ENCODE assay signal across 16 cellular contexts in the genomic region with DNA sequence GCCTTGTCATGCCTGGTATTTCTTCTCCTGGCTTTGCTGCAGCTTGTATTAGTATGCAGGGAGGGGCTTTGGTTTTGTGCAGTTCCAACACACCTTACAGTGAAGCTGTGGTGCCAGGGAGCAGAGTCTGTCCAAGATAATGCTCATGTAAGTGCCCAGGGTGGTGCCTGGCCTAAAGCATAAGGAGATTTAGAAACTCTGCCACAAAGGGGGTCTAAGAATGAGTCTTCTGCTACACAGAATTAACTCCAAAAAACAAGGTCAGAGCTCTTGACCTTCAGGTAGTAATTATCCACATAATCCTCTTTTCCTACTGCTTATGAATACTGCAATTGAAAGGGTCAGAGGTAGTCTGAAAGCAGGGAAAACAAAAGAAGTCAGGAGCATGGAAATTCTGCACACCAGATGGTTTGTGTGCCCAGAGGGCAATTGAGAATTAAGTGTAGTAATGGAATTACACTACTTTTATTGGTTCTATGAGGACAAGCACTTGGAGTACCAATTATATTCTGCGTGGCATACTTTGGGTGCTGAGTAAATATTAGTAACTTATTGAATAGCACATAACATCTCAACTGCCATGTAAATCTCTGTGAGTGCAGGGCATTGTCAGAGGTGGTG.
DNase-seq lines count a peak whose midpoint lies in the region; ATAC-seq and TF ChIP-seq lines count a peak whose summit lies in the region.
"Had no signal": no experiment of that assay in that cellular context is flagged by ENCODE, and none has a peak within 500 bp of the region (broad histone marks: within the 10 kb centered on the region; RNA-seq: fewer than 3 reads in every experiment).

No MANE protein-coding gene starts in this region.

- H3K9me3 Mint-ChIP-seq in mesothelial cell of epicardium = peaks cover 5% of the 10 kb centered on the region
- H3K9me3 Mint-ChIP-seq in stimulated activated effector memory CD8-positive, alpha-beta T cell treated with anti-CD3 and anti-CD28 coated beads, Interleukin-12 subunit alpha, Interleukin-12 subunit beta, amount 100 ng/mL, for 72 hours = no peaks in the 10 kb centered on the region

- no peaks in the 10 kb centered on the region for H3K4me1 ChIP-seq in effector memory CD4-positive, alpha-beta T cell (ENCODE audit: control insufficient read depth, insufficient read depth, low read length, poor library complexity, severe bottlenecking)

- peak; percentile 78 for DNase-seq in DMS79 treated with DMSO at 0.1 percent for 48 hours (lab: John Stamatoyannopoulos, UW)
- DNase-seq in NCI-H1105 treated with DMSO at 0.1 percent for 48 hours (lab: John Stamatoyannopoulos, UW) = peak; percentile 83
- DNase-seq in NCI-H82 treated with DMSO at 0.1 percent for 48 hours (lab: John Stamatoyannopoulos, UW; ENCODE audit: unreplicated experiment) = peak; percentile 97
- no peak for DNase-seq in mesothelial cell of epicardium (ENCODE audit: low spot score in 2 of 2, unreplicated experiment in 2 of 2)
- no peak for DNase-seq in effector memory CD4-positive, alpha-beta T cell
- DNase-seq in stimulated activated effector memory CD8-positive, alpha-beta T cell treated with anti-CD3 and anti-CD28 coated beads, Interleukin-12 subunit alpha, Interleukin-12 subunit beta, amount 100 ng/mL, for 72 hours (ENCODE audit: low spot score in 2 of 2) = no peak
- DNase-seq: amniotic stem cell; COR-L47; effector CD8-positive, alpha-beta T cell; hypothalamus; midbrain; tibial artery had no signal

- no peaks in the 10 kb centered on the region for H3K27me3 Mint-ChIP-seq in mesothelial cell of epicardium (ENCODE audit: low read depth)
- H3K27me3 Mint-ChIP-seq: IgD-negative memory B cell had no signal

- H3K4me1 Mint-ChIP-seq in mesothelial cell of epicardium = peaks cover 68% of the 10 kb centered on the region
- H3K4me1 Mint-ChIP-seq in stimulated activated effector memory CD8-positive, alpha-beta T cell treated with anti-CD3 and anti-CD28 coated beads, Interleukin-12 subunit alpha, Interleukin-12 subunit beta, amount 100 ng/mL, for 72 hours = peaks cover 22% of the 10 kb centered on the region

- ATAC-seq in HG03039 (IDR thresholded peaks at IDR 0.05; ENCODE audit: unreplicated experiment) = no peak
- no peak for ATAC-seq in HG02610 (IDR thresholded peaks at IDR 0.05; ENCODE audit: unreplicated experiment)
- no peak for ATAC-seq in stimulated activated effector memory CD8-positive, alpha-beta T cell treated with anti-CD3 and anti-CD28 coated beads, Interleukin-12 subunit alpha, Interleukin-12 subunit beta, amount 100 ng/mL, for 72 hours

- H3K36me3 ChIP-seq in effector memory CD4-positive, alpha-beta T cell (ENCODE audit: control insufficient read depth, insufficient read depth, low read length) = peaks cover 2% of the 10 kb centered on the region
- H3K36me3 ChIP-seq: right atrium auricular region, tibial artery had no signal

- no peaks in the 10 kb centered on the region for H3K9me3 ChIP-seq in effector memory CD4-positive, alpha-beta T cell (ENCODE audit: control insufficient read depth, low read length)
- H3K9me3 ChIP-seq: right atrium auricular region, tibial artery had no signal

- no peak overlapping the region for H3K4me3 ChIP-seq in effector memory CD4-positive, alpha-beta T cell (ENCODE audit: insufficient read depth, low read depth, low read length, poor library complexity, severe bottlenecking)
- H3K4me3 ChIP-seq: right atrium auricular region, tibial artery had no signal

- peaks cover 18% of the 10 kb centered on the region for H3K36me3 Mint-ChIP-seq in mesothelial cell of epicardium
- H3K36me3 Mint-ChIP-seq in stimulated activated effector memory CD8-positive, alpha-beta T cell treated with anti-CD3 and anti-CD28 coated beads, Interleukin-12 subunit alpha, Interleukin-12 subunit beta, amount 100 ng/mL, for 72 hours = no peaks in the 10 kb centered on the region

- peak overlapping the region; percentile 92 for H3K27ac Mint-ChIP-seq in mesothelial cell of epicardium
- no peak overlapping the region for H3K27ac Mint-ChIP-seq in stimulated activated effector memory CD8-positive, alpha-beta T cell treated with anti-CD3 and anti-CD28 coated beads, Interleukin-12 subunit alpha, Interleukin-12 subunit beta, amount 100 ng/mL, for 72 hours
- H3K27ac Mint-ChIP-seq: IgD-negative memory B cell had no signal

- no peak overlapping the region for H3K4me3 Mint-ChIP-seq in mesothelial cell of epicardium
- no peak overlapping the region for H3K4me3 Mint-ChIP-seq in stimulated activated effector memory CD8-positive, alpha-beta T cell treated with anti-CD3 and anti-CD28 coated beads, Interleukin-12 subunit alpha, Interleukin-12 subunit beta, amount 100 ng/mL, for 72 hours
- H3K4me3 Mint-ChIP-seq: IgD-negative memory B cell had no signal

- TF ChIP-seq CTCF in mesothelial cell of epicardium (IDR thresholded peaks at IDR 0.05; ENCODE audit: unreplicated experiment) = no peak

- no peaks in the 10 kb centered on the region for H3K27me3 ChIP-seq in effector memory CD4-positive, alpha-beta T cell (replicated peaks; ENCODE audit: control insufficient read depth, insufficient read depth, low read length, poor library complexity, severe bottlenecking)
- H3K27me3 ChIP-seq: right atrium auricular region, tibial artery had no signal

- no peak overlapping the region for H3K27ac ChIP-seq in effector memory CD4-positive, alpha-beta T cell (ENCODE audit: insufficient read depth, low read length, poor library complexity, severe bottlenecking)
- H3K27ac ChIP-seq: right atrium auricular region, tibial artery had no signal

Comparison
In these comparisons a context has a peak if more than half of its experiments do, and no peak if none do; other contexts are left out.
1. DNase-seq: peak in DMS79 treated with DMSO at 0.1 percent for 48 hours (single experiment), NCI-H1105 treated with DMSO at 0.1 percent for 48 hours (single experiment) and NCI-H82 treated with DMSO at 0.1 percent for 48 hours (single experiment); none in mesothelial cell of epicardium (0 of 2), effector memory CD4-positive, alpha-beta T cell (0 of 3) and stimulated activated effector memory CD8-positive, alpha-beta T cell treated with anti-CD3 and anti-CD28 coated beads, Interleukin-12 subunit alpha, Interleukin-12 subunit beta, amount 100 ng/mL, for 72 hours (0 of 2).